ENCODE assay signal across 19 cellular contexts in the genomic region with DNA sequence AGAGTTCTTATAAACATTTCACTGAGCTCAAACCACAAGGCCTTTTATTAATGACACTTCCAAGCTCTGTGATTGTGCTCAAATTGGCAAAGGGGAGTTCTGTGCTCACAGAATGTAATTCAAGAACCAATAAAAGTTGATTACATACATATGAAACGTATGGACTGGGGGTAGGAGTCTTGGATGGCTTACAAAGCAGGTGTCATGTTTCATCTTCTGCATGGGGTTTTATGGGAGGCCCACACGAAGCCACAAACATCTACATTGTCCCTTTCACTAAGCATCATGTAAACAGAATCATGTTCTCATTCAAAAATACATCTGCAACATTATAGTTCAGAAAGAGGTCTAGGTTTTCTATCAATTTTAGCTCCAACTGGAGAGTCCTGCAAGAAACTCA.
"Had no signal": no experiment of that assay in that cellular context is flagged by ENCODE, and none has a peak within 500 bp of the region (broad histone marks: within the 10 kb centered on the region; RNA-seq: fewer than 3 reads in every experiment).

No MANE protein-coding gene starts in this region.

- H3K9me3 ChIP-seq: adrenal gland, gastroesophageal sphincter, left ventricle myocardium inferior, ovary, sigmoid colon, spleen, suprapubic skin had no signal

- ATAC-seq: activated CD8-positive, alpha-beta memory T cell treated with anti-CD3 and anti-CD28 coated beads, Interleukin-2, amount 10 ng/mL, durations not matched to agents 7 days and 5 days; gastroesophageal sphincter had no signal

- H3K27me3 ChIP-seq: adrenal gland, ovary, sigmoid colon, spleen, suprapubic skin had no signal

- DNase-seq: activated CD4-positive, alpha-beta memory T cell treated with anti-CD3 and anti-CD28 coated beads for 36 hours; activated CD4-positive, alpha-beta T cell treated with anti-CD3 and anti-CD28 coated beads for 1 hour; activated CD8-positive, alpha-beta memory T cell treated with anti-CD3 and anti-CD28 coated beads, Interleukin-2, amount 10 ng/mL, durations not matched to agents 7 days and 5 days; activated effector memory CD4-positive, alpha-beta T cell treated with Interleukin-2 at 50 U/mL for 16 hours; activated naive CD4-positive, alpha-beta T cell treated with anti-CD3 and anti-CD28 coated beads, Interleukin-2, amount 50 U/mL, for 16 hours; activated T-cell treated with anti-CD3 and anti-CD28 coated beads, Interleukin-2, amount 50 U/mL, for 24 hours; adrenal gland; dorsolateral prefrontal cortex; endodermal cell; kidney; left ventricle myocardium inferior; naive B cell; ovary; sigmoid colon; spleen; trophoblast cell had no signal

- H3K36me3 ChIP-seq: adrenal gland, gastroesophageal sphincter, left ventricle myocardium inferior, ovary, sigmoid colon, spleen, suprapubic skin had no signal

- H3K4me1 ChIP-seq: adrenal gland, gastroesophageal sphincter, left ventricle myocardium inferior, sigmoid colon, suprapubic skin had no signal

- H3K27ac ChIP-seq: adrenal gland, dorsolateral prefrontal cortex, gastroesophageal sphincter, left ventricle myocardium inferior, ovary, sigmoid colon, spleen, suprapubic skin, VCaP had no signal

- H3K4me3 ChIP-seq: adrenal gland, dorsolateral prefrontal cortex, gastroesophageal sphincter, left ventricle myocardium inferior, ovary, sigmoid colon, spleen, suprapubic skin had no signal
